In genomic region chr2:127279781-127280180, GRCh38 we compare ENCODE assay signal across 24 cellular contexts. TPM values are rescaled to one million over a fixed set of nuclear protein-coding genes. Genes with fewer than 3 reads are reported as not detected.
"Had no signal": no experiment of that assay in that cellular context is flagged by ENCODE, and none has a peak within 500 bp of the region (broad histone marks: within the 10 kb centered on the region; RNA-seq: fewer than 3 reads in every experiment).

No MANE protein-coding gene starts in this region.

- H3K4me3 ChIP-seq: MG63, SJCRH30 had no signal

- H3K27ac ChIP-seq: SJCRH30, VCaP had no signal

- FAIRE-seq: RCC 7860 had no signal

- H3K4me1 ChIP-seq: SJCRH30 had no signal

- ATAC-seq: activated T-helper 17 cell treated with anti-CD3 and anti-CD28 coated beads, Interleukin-2, amount 50 U/mL, for 72 hours; PC-3 had no signal

- H3K4me2 ChIP-seq: SK-N-SH had no signal

- H3K9me3 ChIP-seq: MG63, SK-N-SH had no signal

- H3K27me3 ChIP-seq: MG63, SJCRH30 had no signal

- DNase-seq: activated CD4-positive, alpha-beta memory T cell treated with anti-CD3 and anti-CD28 coated beads for 36 hours; activated CD4-positive, alpha-beta T cell treated with anti-CD3 and anti-CD28 coated beads, Interleukin-2, amount 10 ng/mL, durations not matched to agents 7 days and 5 days; activated CD4-positive, CD25-positive, alpha-beta regulatory T cell; activated CD8-positive, alpha-beta memory T cell treated with anti-CD3 and anti-CD28 coated beads for 24 hours; activated gamma-delta T cell; activated naive CD4-positive, alpha-beta T cell treated with anti-CD3 and anti-CD28 coated beads, Interleukin-2, amount 10 ng/mL, durations not matched to agents 7 days and 5 days; activated naive CD8-positive, alpha-beta T cell treated with anti-CD3 and anti-CD28 coated beads for 36 hours; activated T-cell treated with anti-CD3 and anti-CD28 coated beads, Interleukin-2, amount 50 U/mL, for 48 hours; anterior cingulate cortex; caudate nucleus; MG63; NCI-H1105; NCI-H1436; NCI-H1694 treated with DMSO at 0.1 percent for 48 hours; NCI-H2029 treated with DMSO at 0.1 percent for 48 hours; NCI-H524; PC-3; SJCRH30; SK-N-SH; T-helper 1 cell had no signal

- H3K9ac ChIP-seq: SK-N-SH had no signal

RNA-seq across cellular contexts. Expression of gene CYP27C1, which starts 59.7 kb away (rescaled TPM):
- total RNA-seq: activated CD4-positive, alpha-beta memory T cell treated with anti-CD3 and anti-CD28 coated beads for 36 hours; activated CD4-positive, alpha-beta T cell treated with anti-CD3 and anti-CD28 coated beads, Interleukin-2, amount 10 ng/mL, durations not matched to agents 7 days and 5 days; activated naive CD8-positive, alpha-beta T cell treated with anti-CD3 and anti-CD28 coated beads for 36 hours; activated T-helper 17 cell treated with anti-CD3 and anti-CD28 coated beads, Interleukin-2, amount 50 U/mL, for 72 hours; T-helper 2 cell treated with Interferon-gamma antibody and Interleukin-4, amounts not matched to agents 100 ng/mL and 5 ng/mL, for 36 hours had no signal
- polyA plus RNA-seq: SK-N-SH had no signal
